ENCODE assay signal across 22 cellular contexts in genomic region chr6:136089885-136090284, GRCh38.
"Had no signal": no experiment of that assay in that cellular context is flagged by ENCODE, and none has a peak within 500 bp of the region (broad histone marks: within the 10 kb centered on the region; RNA-seq: fewer than 3 reads in every experiment).

No MANE protein-coding gene starts in this region.

- H3K36me3 Mint-ChIP-seq: activated naive CD4-positive, alpha-beta T cell treated with anti-CD3 and anti-CD28 coated beads, Interleukin-2, amount 10 ng/mL, durations not matched to agents 7 days and 5 days; WTC11 had no signal

- H3K4me1 ChIP-seq: suprapubic skin had no signal

- H3K9me3 Mint-ChIP-seq: activated CD4-positive, alpha-beta memory T cell treated with anti-CD3 and anti-CD28 coated beads, Interleukin-2, amount 10 ng/mL, durations not matched to agents 7 days and 5 days; activated naive CD4-positive, alpha-beta T cell treated with anti-CD3 and anti-CD28 coated beads, Interleukin-2, amount 10 ng/mL, durations not matched to agents 7 days and 5 days had no signal

- H3K27ac Mint-ChIP-seq: activated CD4-positive, alpha-beta memory T cell treated with anti-CD3 and anti-CD28 coated beads, Interleukin-2, amount 10 ng/mL, durations not matched to agents 7 days and 5 days; activated naive CD4-positive, alpha-beta T cell treated with anti-CD3 and anti-CD28 coated beads, Interleukin-2, amount 10 ng/mL, durations not matched to agents 7 days and 5 days; activated T-helper 17 cell treated with anti-CD3 and anti-CD28 coated beads, Interleukin-2, amount 50 U/mL, for 72 hours; dendritic cell treated with granulocyte-macrophage colony-stimulating factor and Interleukin-4, amounts not matched to agents 40 ng/mL and 50 ng/mL, for 4 days; stimulated activated naive CD8-positive, alpha-beta T cell treated with anti-CD3 and anti-CD28 coated beads, Interleukin-15, amount 100 ng/mL, for 72 hours; type B pancreatic cell; WTC11 had no signal

- H3K36me3 ChIP-seq: suprapubic skin had no signal

- H3K27me3 Mint-ChIP-seq: activated naive CD4-positive, alpha-beta T cell treated with anti-CD3 and anti-CD28 coated beads, Interleukin-2, amount 10 ng/mL, durations not matched to agents 7 days and 5 days; dendritic cell treated with granulocyte-macrophage colony-stimulating factor and Interleukin-4, amounts not matched to agents 40 ng/mL and 50 ng/mL, for 4 days; stimulated activated naive CD8-positive, alpha-beta T cell treated with anti-CD3 and anti-CD28 coated beads, Interleukin-15, amount 100 ng/mL, for 72 hours; type B pancreatic cell had no signal

- H3K9me3 ChIP-seq: suprapubic skin had no signal

- H3K4me3 Mint-ChIP-seq: activated CD4-positive, alpha-beta memory T cell treated with anti-CD3 and anti-CD28 coated beads, Interleukin-2, amount 10 ng/mL, durations not matched to agents 7 days and 5 days; activated naive CD4-positive, alpha-beta T cell treated with anti-CD3 and anti-CD28 coated beads, Interleukin-2, amount 10 ng/mL, durations not matched to agents 7 days and 5 days; activated T-helper 17 cell treated with anti-CD3 and anti-CD28 coated beads, Interleukin-2, amount 50 U/mL, for 72 hours; dendritic cell treated with granulocyte-macrophage colony-stimulating factor and Interleukin-4, amounts not matched to agents 40 ng/mL and 50 ng/mL, for 4 days; mesothelial cell of epicardium; nephron; stimulated activated naive CD8-positive, alpha-beta T cell treated with anti-CD3 and anti-CD28 coated beads, Interleukin-15, amount 100 ng/mL, for 72 hours; type B pancreatic cell; WTC11 had no signal

- H3K27ac ChIP-seq: skin epidermis, suprapubic skin had no signal

- H3K4me1 Mint-ChIP-seq: activated CD4-positive, alpha-beta memory T cell treated with anti-CD3 and anti-CD28 coated beads, Interleukin-2, amount 10 ng/mL, durations not matched to agents 7 days and 5 days; activated naive CD4-positive, alpha-beta T cell treated with anti-CD3 and anti-CD28 coated beads, Interleukin-2, amount 10 ng/mL, durations not matched to agents 7 days and 5 days; activated T-helper 17 cell treated with anti-CD3 and anti-CD28 coated beads, Interleukin-2, amount 50 U/mL, for 72 hours; stimulated activated naive CD8-positive, alpha-beta T cell treated with anti-CD3 and anti-CD28 coated beads, Interleukin-15, amount 100 ng/mL, for 72 hours; WTC11 had no signal

- DNase-seq: activated CD4-positive, alpha-beta memory T cell treated with anti-CD3 and anti-CD28 coated beads, Interleukin-2, amount 10 ng/mL, durations not matched to agents 7 days and 5 days; activated CD4-positive, alpha-beta T cell treated with anti-CD3 and anti-CD28 coated beads for 4 hours; activated naive CD4-positive, alpha-beta T cell treated with anti-CD3 and anti-CD28 coated beads, Interleukin-2, amount 10 ng/mL, durations not matched to agents 7 days and 5 days; activated T-cell treated with anti-CD3 and anti-CD28 coated beads, Interleukin-2, amount 50 U/mL, for 1 hour; effector CD8-positive, alpha-beta T cell; foreskin fibroblast; hippocampal formation; islet precursor cell; left colon; nucleus accumbens; stimulated activated CD4-positive, alpha-beta T cell treated with anti-CD3 and anti-CD28 coated beads, Interleukin-15, amount 100 ng/mL, for 24 hours; stimulated activated CD4-positive, alpha-beta T cell treated with anti-CD3 and anti-CD28 coated beads, Interleukin-2, amount 100 ng/mL, for 48 hours; stimulated activated naive CD8-positive, alpha-beta T cell treated with anti-CD3 and anti-CD28 coated beads, Interleukin-15, amount 100 ng/mL, for 72 hours had no signal

- H3K4me3 ChIP-seq: lung, skin epidermis, suprapubic skin had no signal

- H3K27me3 ChIP-seq: suprapubic skin had no signal
